ENCODE assay signal across 18 cellular contexts in genomic region chr2:229050063-229050635, GRCh38.
A peak's percentile ranks its signal among the peaks of the same experiment; 100 is the strongest.
DNase-seq lines count a peak whose midpoint lies in the region; TF ChIP-seq lines count a peak whose summit lies in the region.
"Had no signal": no experiment of that assay in that cellular context is flagged by ENCODE, and none has a peak within 500 bp of the region (broad histone marks: within the 10 kb centered on the region; RNA-seq: fewer than 3 reads in every experiment).

No MANE protein-coding gene starts in this region.

- H3K4me1 Mint-ChIP-seq in endodermal cell (no peaks in the 10 kb centered on the region), neural crest cell (peaks cover 12% of the 10 kb centered on the region), osteocyte (ENCODE audit: unreplicated experiment) (no peaks in the 10 kb centered on the region)

- H3K9me3 Mint-ChIP-seq in endodermal cell = no peaks in the 10 kb centered on the region
- H3K9me3 Mint-ChIP-seq in neural crest cell = no peaks in the 10 kb centered on the region
- H3K9me3 Mint-ChIP-seq in osteocyte (ENCODE audit: unreplicated experiment) = peaks cover 34% of the 10 kb centered on the region
- H3K9me3 Mint-ChIP-seq: HFFc6 had no signal

- no peaks in the 10 kb centered on the region for H3K4me1 ChIP-seq in endodermal cell (ENCODE audit: control insufficient read depth, insufficient read depth, low read length)
- H3K4me1 ChIP-seq: A549, BE2C, HAP-1 had no signal

- 90 to 93% methylated on average over 3 to 7 of the region's 7 CpGs for WGBS in endodermal cell (ENCODE audit: insufficient coverage in 1 of 2, insufficient read length in 1 of 2), 2 experiments

- H3K36me3 ChIP-seq in endodermal cell (ENCODE audit: control insufficient read depth, insufficient read depth, low read length) = no peaks in the 10 kb centered on the region
- H3K36me3 ChIP-seq: BE2C, HAP-1 had no signal

- DNase-seq in AG08395 (ENCODE audit: low spot score) (peak; percentile 33), AG20443 (ENCODE audit: low spot score) (peak; percentile 11), endodermal cell (no peak), neural crest cell (ENCODE audit: low read depth, low spot score) (no peak), NCI-H2171 treated with DMSO at 0.1 percent for 48 hours (lab: John Stamatoyannopoulos, UW) (no peak), NCI-H2171 (lab: John Stamatoyannopoulos, UW) (no peak), osteocyte (ENCODE audit: extremely low spot score, unreplicated experiment) (no peak)
- DNase-seq: BE2C; CD8-positive, alpha-beta T cell; COR-L47; DMS153; DMS79 treated with DMSO at 0.1 percent for 48 hours; EL; GOT3; HFFc6 had no signal

- H3K27me3 Mint-ChIP-seq in endodermal cell (ENCODE audit: insufficient read depth) (no peaks in the 10 kb centered on the region), neural crest cell (ENCODE audit: low read depth) (no peaks in the 10 kb centered on the region), osteocyte (ENCODE audit: unreplicated experiment) (no peaks in the 10 kb centered on the region)

- H3K9me3 ChIP-seq in endodermal cell (ENCODE audit: control insufficient read depth, low read length) = no peaks in the 10 kb centered on the region
- H3K9me3 ChIP-seq: A549, BE2C, HAP-1 had no signal

- peak overlapping the region; percentile 36 for H3K27ac ChIP-seq in endodermal cell (ENCODE audit: low read depth, low read length)
- H3K27ac ChIP-seq: A549, C4-2B had no signal

- no peak overlapping the region for H3K9ac ChIP-seq in endodermal cell (ENCODE audit: extremely low read depth, low read length, poor library complexity, severe bottlenecking)

- no peak overlapping the region for H3K4me3 ChIP-seq in endodermal cell (ENCODE audit: low read length)
- H3K4me3 ChIP-seq: A549, HAP-1 had no signal

- no peaks in the 10 kb centered on the region for H3K27me3 ChIP-seq in endodermal cell (ENCODE audit: control insufficient read depth, insufficient read depth, low read length, poor library complexity, severe bottlenecking)
- H3K27me3 ChIP-seq: BE2C had no signal

- no peaks in the 10 kb centered on the region for H3K36me3 Mint-ChIP-seq in endodermal cell (ENCODE audit: low read depth)
- no peaks in the 10 kb centered on the region for H3K36me3 Mint-ChIP-seq in neural crest cell (ENCODE audit: low read depth)
- H3K36me3 Mint-ChIP-seq in osteocyte (ENCODE audit: unreplicated experiment) = no peaks in the 10 kb centered on the region
- H3K36me3 Mint-ChIP-seq: CD8-positive, alpha-beta T cell had no signal

- no peak for TF ChIP-seq CTCF in endodermal cell (conservative IDR thresholded peaks at IDR 0.05)
- TF ChIP-seq CTCF in neural crest cell (conservative IDR thresholded peaks at IDR 0.05) = no peak
- TF ChIP-seq CTCF in osteocyte (IDR thresholded peaks at IDR 0.05) = no peak

- H3K4me3 Mint-ChIP-seq in endodermal cell (no peak overlapping the region), neural crest cell (no peak overlapping the region), osteocyte (ENCODE audit: unreplicated experiment) (no peak overlapping the region)
- H3K4me3 Mint-ChIP-seq: CD8-positive, alpha-beta T cell; HFFc6 had no signal

- H3K27ac Mint-ChIP-seq in endodermal cell (no peak overlapping the region), neural crest cell (ENCODE audit: unreplicated experiment) (peak overlapping the region; percentile 86), osteocyte (ENCODE audit: unreplicated experiment) (no peak overlapping the region)
- H3K27ac Mint-ChIP-seq: CD8-positive, alpha-beta T cell; HFFc6 had no signal

Comparison
In these comparisons a context has a peak if more than half of its experiments do, and no peak if none do; other contexts are left out.
1. DNase-seq: peak in AG08395 (single experiment) and AG20443 (single experiment); none in endodermal cell (single experiment), neural crest cell (single experiment), NCI-H2171 treated with DMSO at 0.1 percent for 48 hours (single experiment), NCI-H2171 (single experiment) and osteocyte (single experiment).